ENCODE assay signal across 16 cellular contexts in genomic region chr10:130631139-130631864, GRCh38.
DNase-seq lines count a peak whose midpoint lies in the region; ATAC-seq and TF ChIP-seq lines count a peak whose summit lies in the region.
"Had no signal": no experiment of that assay in that cellular context is flagged by ENCODE, and none has a peak within 500 bp of the region (broad histone marks: within the 10 kb centered on the region; RNA-seq: fewer than 3 reads in every experiment).

No MANE protein-coding gene starts in this region.

- intact Hi-C loops in Right ventricle myocardium superior (cut with DNase I) (no loop called here), left ventricle myocardium inferior (cut with micrococcal nuclease) (no loop called here), sciatic nerve (cut with DNase I) (no loop called here)

- no peak for TF ChIP-seq EP300 in upper lobe of left lung (IDR thresholded peaks at IDR 0.05)

- H2BK5ac ChIP-seq in mesenchymal stem cell (ENCODE audit: low read depth, low read length, poor library complexity, severe bottlenecking) = no peak overlapping the region

- H2BK120ac ChIP-seq in mesenchymal stem cell (ENCODE audit: low read depth, low read length) = no peak overlapping the region

- H3K27ac ChIP-seq in left ventricle myocardium inferior (replicated peaks) (no peak overlapping the region), upper lobe of left lung (peak overlapping the region in 1 of 4 donors; percentile 28), mesenchymal stem cell (ENCODE audit: low read length, poor library complexity, severe bottlenecking) (no peak overlapping the region)
- H3K27ac ChIP-seq: prostate gland had no signal

- H4K91ac ChIP-seq in mesenchymal stem cell (ENCODE audit: low read length) = no peak overlapping the region

- no peak overlapping the region for H3K4me2 ChIP-seq in mesenchymal stem cell (ENCODE audit: low read length, poor library complexity, severe bottlenecking)

- H2AFZ ChIP-seq in mesenchymal stem cell (ENCODE audit: low read depth, low read length) = no peak overlapping the region

- no peak overlapping the region for H2BK15ac ChIP-seq in mesenchymal stem cell (ENCODE audit: low read depth, poor library complexity, severe bottlenecking)

- H3K9me3 ChIP-seq in left ventricle myocardium inferior (replicated peaks) = no peaks in the 10 kb centered on the region
- H3K9me3 ChIP-seq in upper lobe of left lung = no peaks in the 10 kb centered on the region
- peaks cover 2% of the 10 kb centered on the region for H3K9me3 ChIP-seq in mesenchymal stem cell (ENCODE audit: control insufficient read depth, low read length)
- H3K9me3 ChIP-seq: prostate gland had no signal

- no peak overlapping the region for H3K4ac ChIP-seq in mesenchymal stem cell (ENCODE audit: low read depth in 1 of 2, low read length in 2 of 2)

- H3K18ac ChIP-seq in mesenchymal stem cell (ENCODE audit: low read depth in 1 of 2, low read length in 2 of 2) = no peak overlapping the region

- no peak overlapping the region for H4K8ac ChIP-seq in mesenchymal stem cell (ENCODE audit: low read length)

- H3K4me3 ChIP-seq in left ventricle myocardium inferior = no peak overlapping the region
- H3K4me3 ChIP-seq in upper lobe of left lung = no peak overlapping the region
- H3K4me3 ChIP-seq in mesenchymal stem cell (ENCODE audit: insufficient read depth in 1 of 2, low read depth in 1 of 2, low read length in 2 of 2) = no peak overlapping the region
- H3K4me3 ChIP-seq: prostate gland had no signal

- H3K27me3 ChIP-seq in left ventricle myocardium inferior (ENCODE audit: low read depth) (peaks cover 49% of the 10 kb centered on the region), upper lobe of left lung (no peaks in the 10 kb centered on the region), mesenchymal stem cell (ENCODE audit: control insufficient read depth in 1 of 2, insufficient read depth in 1 of 2, low read length in 2 of 2) (no peaks in the 10 kb centered on the region)

- H3K4me1 ChIP-seq in left ventricle myocardium inferior (no peaks in the 10 kb centered on the region), upper lobe of left lung (peaks cover 0 to 5% (median 1%) of the 10 kb centered on the region in 4 donors), mesenchymal stem cell (ENCODE audit: control insufficient read depth, insufficient read depth, low read depth, low read length) (no peaks in the 10 kb centered on the region)
- H3K4me1 ChIP-seq: prostate gland had no signal

- no peak overlapping the region for H3K9ac ChIP-seq in mesenchymal stem cell (ENCODE audit: low read length)

- DNase-seq in Right ventricle myocardium superior (no peak), left ventricle myocardium inferior (no peak), OCI-M1 (lab: John Stamatoyannopoulos, UW) (peak; percentile 52), dermis microvascular lymphatic vessel endothelial cell (ENCODE audit: low read depth in 2 of 2) (peak; percentile 4 to 41), upper lobe of left lung (peak in 1 of 2 donors; percentile 40), sciatic nerve (ENCODE audit: low spot score) (no peak), mesenchymal stem cell (no peak)
- DNase-seq: activated CD4-positive, alpha-beta T cell treated with anti-CD3 and anti-CD28 coated beads, Interleukin-2, amount 50 U/mL, for 48 hours; activated T-cell treated with anti-CD3 and anti-CD28 coated beads, Interleukin-2, amount 50 U/mL, for 48 hours; CD8-positive, alpha-beta T cell; HFFc6; NCI-H1930; NCI-H526 treated with DMSO at 0.1 percent for 48 hours; stimulated activated CD4-positive, alpha-beta T cell treated with anti-CD3 and anti-CD28 coated beads, Interleukin-15, amount 100 ng/mL, for 24 hours had no signal

- TF ChIP-seq POLR2A in upper lobe of left lung (IDR thresholded peaks at IDR 0.05) = no peak

- no peak overlapping the region for H2BK12ac ChIP-seq in mesenchymal stem cell (ENCODE audit: low read length in 2 of 2)

- H3K79me1 ChIP-seq in mesenchymal stem cell (replicated peaks; ENCODE audit: low read length, poor library complexity, severe bottlenecking) = no peaks in the 10 kb centered on the region

- H3K36me3 ChIP-seq in left ventricle myocardium inferior (no peaks in the 10 kb centered on the region), upper lobe of left lung (no peaks in the 10 kb centered on the region), mesenchymal stem cell (ENCODE audit: control insufficient read depth in 1 of 2, insufficient read depth in 2 of 2, low read depth in 1 of 2, low read length in 2 of 2) (no peaks in the 10 kb centered on the region)
- H3K36me3 ChIP-seq: prostate gland had no signal

- no peak overlapping the region for H3K14ac ChIP-seq in mesenchymal stem cell (ENCODE audit: low read length in 2 of 2)

- TF ChIP-seq CTCF in left ventricle myocardium inferior (IDR thresholded peaks at IDR 0.05; ENCODE audit: borderline replicate concordance) (no peak), upper lobe of left lung (IDR thresholded peaks at IDR 0.05) (no peak)

- no peak overlapping the region for H3K23ac ChIP-seq in mesenchymal stem cell (ENCODE audit: low read length in 2 of 2)

- ATAC-seq in Right ventricle myocardium superior (ENCODE audit: poor library complexity) (peak; percentile 39), upper lobe of left lung (ENCODE audit: low FRiP score in 2 of 2) (peak; percentile 66 to 68), sciatic nerve (no peak), HG03571 (IDR thresholded peaks at IDR 0.05; ENCODE audit: unreplicated experiment) (no peak)
- ATAC-seq: CD8-positive, alpha-beta T cell had no signal

- WGBS in upper lobe of left lung, 2 donors = 22 to 30% methylated on average over 9 of the region's 9 CpGs
- WGBS in mesenchymal stem cell = 43% methylated on average over 9 of the region's 9 CpGs

- H2AK5ac ChIP-seq in mesenchymal stem cell (ENCODE audit: low read length, severe bottlenecking) = no peak overlapping the region

Comparison
In these comparisons a context has a peak if more than half of its experiments do, and no peak if none do; other contexts are left out.
1. ATAC-seq: peak in Right ventricle myocardium superior (single experiment) and upper lobe of left lung (2 of 2); none in sciatic nerve (single experiment) and HG03571 (single experiment).
2. DNase-seq: peak in OCI-M1 (single experiment) and dermis microvascular lymphatic vessel endothelial cell (2 of 2); none in Right ventricle myocardium superior (single experiment), left ventricle myocardium inferior (single experiment), sciatic nerve (single experiment) and mesenchymal stem cell (single experiment).